ENCODE assay signal across 9 cellular contexts in the genomic region with DNA sequence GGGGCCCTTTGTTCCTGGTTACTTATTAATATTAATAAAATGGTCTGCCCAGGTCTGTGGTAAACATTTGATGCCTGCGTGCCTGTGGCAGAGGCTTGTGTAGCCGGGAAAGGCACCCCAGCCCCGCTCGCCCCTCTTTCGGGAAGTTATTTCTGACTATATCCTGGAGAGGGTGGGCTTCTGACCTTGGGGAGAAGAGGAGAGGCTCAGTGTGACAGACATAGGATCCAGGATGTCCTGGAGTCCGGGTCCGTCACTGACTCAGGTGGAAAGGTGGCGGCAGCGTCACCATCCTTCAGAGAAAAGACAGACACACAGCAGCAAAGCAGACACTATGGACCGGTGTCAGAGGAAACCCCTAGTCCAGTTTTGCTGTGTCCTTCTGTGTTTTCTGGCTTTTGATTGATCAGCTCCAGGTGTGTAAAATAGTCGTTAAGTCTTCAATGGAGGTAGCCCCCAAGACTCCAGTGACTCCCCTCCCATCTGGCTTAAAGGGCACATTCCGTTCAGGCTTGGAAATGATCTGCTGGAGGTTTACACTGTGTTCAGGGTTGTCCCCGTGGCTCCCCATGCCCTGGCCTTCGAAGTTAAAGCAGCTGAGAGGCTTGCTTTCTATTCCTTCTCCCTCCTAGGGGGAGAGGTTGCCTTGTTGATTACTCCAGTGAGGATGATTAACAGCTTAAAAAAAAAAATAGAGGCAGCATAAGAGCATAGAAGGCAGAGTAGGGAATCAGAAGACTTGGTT.
DNase-seq lines count a peak whose midpoint lies in the region; ATAC-seq and TF ChIP-seq lines count a peak whose summit lies in the region.
"Had no signal": no experiment of that assay in that cellular context is flagged by ENCODE, and none has a peak within 500 bp of the region (broad histone marks: within the 10 kb centered on the region; RNA-seq: fewer than 3 reads in every experiment).

No MANE protein-coding gene starts in this region.

- H3K4me3 Mint-ChIP-seq in central memory CD8-positive, alpha-beta T cell = no peak overlapping the region

- H3K4me1 ChIP-seq in left ventricle myocardium inferior (peaks cover 52% of the 10 kb centered on the region), muscle layer of colon (ENCODE audit: insufficient read depth, low read length) (peaks cover 12% of the 10 kb centered on the region), upper lobe of left lung (peaks cover 6 to 20% (median 13%) of the 10 kb centered on the region in 4 donors)

- H3K27ac Mint-ChIP-seq in central memory CD8-positive, alpha-beta T cell (ENCODE audit: low read depth) = peak overlapping the region; percentile 80

- H3K27ac ChIP-seq in left ventricle myocardium inferior (replicated peaks) = peak overlapping the region; percentile 90
- H3K27ac ChIP-seq in muscle layer of colon (ENCODE audit: low read depth, low read length) = peak overlapping the region; percentile 37
- H3K27ac ChIP-seq in upper lobe of left lung = peak overlapping the region; percentile 54 to 65 (median 62)
- H3K27ac ChIP-seq: SK-N-MC had no signal

- TF ChIP-seq EP300 in upper lobe of left lung (IDR thresholded peaks at IDR 0.05) = no peak

- no peak overlapping the region for H3K9ac ChIP-seq in muscle layer of colon (ENCODE audit: low read length)

- H3K4me1 Mint-ChIP-seq in central memory CD8-positive, alpha-beta T cell = peaks cover 25% of the 10 kb centered on the region

- no peak for DNase-seq in left ventricle myocardium inferior
- DNase-seq in Right ventricle myocardium inferior (ENCODE audit: missing footprints) = no peak
- DNase-seq in central memory CD8-positive, alpha-beta T cell (ENCODE audit: low spot score in 2 of 2) = no peak
- DNase-seq in upper lobe of left lung = no peak
- DNase-seq in posterior vena cava (ENCODE audit: low spot score) = no peak
- no peak for DNase-seq in activated CD8-positive, alpha-beta memory T cell treated with anti-CD3 and anti-CD28 coated beads, Interleukin-2, amount 50 U/mL, for 4 hours

- H3K36me3 ChIP-seq in left ventricle myocardium inferior = peaks cover under 1% of the 10 kb centered on the region
- H3K36me3 ChIP-seq in muscle layer of colon (ENCODE audit: insufficient read depth, low read length) = no peaks in the 10 kb centered on the region
- no peaks in the 10 kb centered on the region for H3K36me3 ChIP-seq in upper lobe of left lung

- intact Hi-C loops in left ventricle myocardium inferior (cut with micrococcal nuclease) (no loop called here), Right ventricle myocardium inferior (cut with DNase I) (loop anchor here (5.0 to 10.0 kb wide), 5 partner anchors 56 to 406 kb away; a partner anchor contains a TSS), posterior vena cava (cut with DNase I) (loop anchor here in 1 of 2 donors (5.0 to 10.0 kb wide), 4 partner anchors 61 to 269 kb away; no protein-coding TSS in a partner anchor)

- 87 to 88% methylated on average over 14 of the region's 14 CpGs for WGBS in upper lobe of left lung, 2 donors

- ATAC-seq in Right ventricle myocardium inferior = no peak
- ATAC-seq in central memory CD8-positive, alpha-beta T cell (replicated peaks; ENCODE audit: extremely low read depth, poor library complexity, severe bottlenecking) = no peak
- no peak for ATAC-seq in upper lobe of left lung (ENCODE audit: low FRiP score in 2 of 2)
- no peak for ATAC-seq in HG03097 (IDR thresholded peaks at IDR 0.05; ENCODE audit: low FRiP score, unreplicated experiment)

- H3K4me3 ChIP-seq in left ventricle myocardium inferior (peak overlapping the region; percentile 62), muscle layer of colon (ENCODE audit: low read depth in 1 of 2, low read length in 2 of 2) (peak overlapping the region in 1 of 2 donors; percentile 46), upper lobe of left lung (peak overlapping the region in 3 of 4 donors; percentile 31 to 38 (median 32))
- H3K4me3 ChIP-seq: SK-N-MC had no signal

- H3K9me3 ChIP-seq in left ventricle myocardium inferior (replicated peaks) (no peaks in the 10 kb centered on the region), muscle layer of colon (ENCODE audit: low read length) (no peaks in the 10 kb centered on the region), upper lobe of left lung (no peaks in the 10 kb centered on the region)

- no peak for TF ChIP-seq CTCF in left ventricle myocardium inferior (IDR thresholded peaks at IDR 0.05; ENCODE audit: borderline replicate concordance)
- TF ChIP-seq CTCF in upper lobe of left lung (IDR thresholded peaks at IDR 0.05) = no peak

- no peaks in the 10 kb centered on the region for H3K27me3 Mint-ChIP-seq in central memory CD8-positive, alpha-beta T cell

- no peaks in the 10 kb centered on the region for H3K9me3 Mint-ChIP-seq in central memory CD8-positive, alpha-beta T cell

- peaks cover 2% of the 10 kb centered on the region for H3K36me3 Mint-ChIP-seq in central memory CD8-positive, alpha-beta T cell (ENCODE audit: insufficient read depth)

- H3K27me3 ChIP-seq in left ventricle myocardium inferior (ENCODE audit: low read depth) = no peaks in the 10 kb centered on the region
- no peaks in the 10 kb centered on the region for H3K27me3 ChIP-seq in muscle layer of colon (ENCODE audit: control insufficient read depth in 1 of 2, insufficient read depth in 2 of 2, low read length in 2 of 2)
- H3K27me3 ChIP-seq in upper lobe of left lung = no peaks in the 10 kb centered on the region

- TF ChIP-seq POLR2A in upper lobe of left lung (IDR thresholded peaks at IDR 0.05) = no peak

Comparison
In these comparisons a context has a peak if more than half of its experiments do, and no peak if none do; other contexts are left out.
1. H3K27ac ChIP-seq: peak in every context shown above with its lines; median percentile 90 in left ventricle myocardium inferior; 62 in upper lobe of left lung; 37 in muscle layer of colon.